8 cellular contexts compared by ENCODE assay signal in genomic region chr17:50213026-50214015, GRCh38. TPM values are rescaled to one million over a fixed set of nuclear protein-coding genes. Genes with fewer than 3 reads are reported as not detected.
A peak's percentile ranks its signal among the peaks of the same experiment; 100 is the strongest.
DNase-seq lines count a peak whose midpoint lies in the region; ATAC-seq, FAIRE-seq and TF ChIP-seq lines count a peak whose summit lies in the region.
"Had no signal": no experiment of that assay in that cellular context is flagged by ENCODE, and none has a peak within 500 bp of the region (broad histone marks: within the 10 kb centered on the region; RNA-seq: fewer than 3 reads in every experiment).

No MANE protein-coding gene starts in this region.

- no peaks in the 10 kb centered on the region for H3K9me3 ChIP-seq in smooth muscle cell (replicated peaks; ENCODE audit: low read depth)

- no peak for TF ChIP-seq CTCF in smooth muscle cell (IDR thresholded peaks at IDR 0.05; ENCODE audit: borderline replicate concordance, insufficient read depth, poor library complexity, severe bottlenecking)

- no peak overlapping the region for H3K4me3 Mint-ChIP-seq in activated naive CD8-positive, alpha-beta T cell treated with anti-CD3 and anti-CD28 coated beads for 36 hours

- FAIRE-seq in GM12892 (lab: Jason Lieb, UNC): peak; percentile 62

- H3K27ac Mint-ChIP-seq in activated naive CD8-positive, alpha-beta T cell treated with anti-CD3 and anti-CD28 coated beads for 36 hours: no peak overlapping the region

- peak overlapping the region; percentile 99 for H3K27ac ChIP-seq in smooth muscle cell (ENCODE audit: low read depth)

- H4K20me1 ChIP-seq in smooth muscle cell (ENCODE audit: low read depth): no peaks in the 10 kb centered on the region

- no peak overlapping the region for H2AFZ ChIP-seq in smooth muscle cell (ENCODE audit: low read depth)

- H3K79me2 ChIP-seq in smooth muscle cell (ENCODE audit: low read depth): no peaks in the 10 kb centered on the region

- no peaks in the 10 kb centered on the region for H3K36me3 Mint-ChIP-seq in activated naive CD8-positive, alpha-beta T cell treated with anti-CD3 and anti-CD28 coated beads for 36 hours

- DNase-seq in GM12892 (ENCODE audit: insufficient read length): no peak
- DNase-seq in KBM-7: peak; percentile 55
- DNase-seq in activated naive CD8-positive, alpha-beta T cell treated with anti-CD3 and anti-CD28 coated beads for 36 hours: peak; percentile 69
- no peak for DNase-seq in smooth muscle cell (lab: John Stamatoyannopoulos, UW; ENCODE audit: unreplicated experiment)
- DNase-seq in NCI-H748 (lab: John Stamatoyannopoulos, UW; ENCODE audit: unreplicated experiment): no peak
- DNase-seq in NCI-H2029 (lab: John Stamatoyannopoulos, UW): no peak

- H3K9ac ChIP-seq in smooth muscle cell (ENCODE audit: low read depth): peak overlapping the region; percentile 80

- peaks cover 37% of the 10 kb centered on the region for H3F3A ChIP-seq in smooth muscle cell (ENCODE audit: low read depth)

- no peaks in the 10 kb centered on the region for H3K36me3 ChIP-seq in smooth muscle cell (ENCODE audit: low read depth)

- peaks cover 17% of the 10 kb centered on the region for H3K27me3 Mint-ChIP-seq in activated naive CD8-positive, alpha-beta T cell treated with anti-CD3 and anti-CD28 coated beads for 36 hours

- H3K9me3 Mint-ChIP-seq in activated naive CD8-positive, alpha-beta T cell treated with anti-CD3 and anti-CD28 coated beads for 36 hours: no peaks in the 10 kb centered on the region

- peaks cover 12% of the 10 kb centered on the region for H3K4me1 Mint-ChIP-seq in activated naive CD8-positive, alpha-beta T cell treated with anti-CD3 and anti-CD28 coated beads for 36 hours

- H3K4me2 ChIP-seq in smooth muscle cell: peak overlapping the region; percentile 63

- H3K4me1 ChIP-seq in smooth muscle cell (ENCODE audit: low read depth): peaks cover 35% of the 10 kb centered on the region

- no peak for TF ChIP-seq POLR2A in GM12892 (IDR thresholded peaks at IDR 0.05; ENCODE audit: low read depth, low read length)

- H3K4me3 ChIP-seq in smooth muscle cell: no peak overlapping the region

- 81% methylated on average over 9 of the region's 9 CpGs for WGBS in smooth muscle cell (ENCODE audit: low lambda C conversion rate)

- peak; percentile 84 for ATAC-seq in GM21381 (IDR thresholded peaks at IDR 0.05; ENCODE audit: unreplicated experiment)

- in situ Hi-C loops in KBM-7 (cut with MboI; ENCODE audit: low pct_unique_long_range_greater_than_20kb, low sequenced_read_pairs): loop anchor here (10.0 kb wide), 1 partner anchor 61 kb away; the partner anchor contains the start of gene TMEM92

- no peaks in the 10 kb centered on the region for H3K27me3 ChIP-seq in smooth muscle cell (ENCODE audit: low read depth)

RNA-seq across cellular contexts. Expression of gene COL1A1, which starts 11.9 kb away (rescaled TPM):
- polyA plus RNA-seq in GM12892 (2012; ENCODE audit: missing spikeins): 4.8 TPM
- total RNA-seq in activated naive CD8-positive, alpha-beta T cell treated with anti-CD3 and anti-CD28 coated beads for 36 hours: under 1 TPM; 0.72 to 0.78 TPM
- 3,848 and 4,141 TPM in 2 replicates for total RNA-seq in smooth muscle cell
- polyA plus RNA-seq in smooth muscle cell: 18,306 and 25,649 TPM in 2 replicates

RNA-seq across cellular contexts. Expression of gene SGCA, which starts 47.5 kb away (rescaled TPM):
- polyA plus RNA-seq in GM12892 (2012; ENCODE audit: missing spikeins): 0.68 TPM
- total RNA-seq in activated naive CD8-positive, alpha-beta T cell treated with anti-CD3 and anti-CD28 coated beads for 36 hours: under 1 TPM in 1 of 2 experiments, not detected in 1; 0.38 TPM
- 0.99 TPM in 1 of 2 replicates, not detected in the other for total RNA-seq in smooth muscle cell
- 1.4 and 2.1 TPM in 2 replicates for polyA plus RNA-seq in smooth muscle cell
- total RNA-seq: SK-MEL-5 had no signal

Comparison
In these comparisons a context has a peak if more than half of its experiments do, and no peak if none do; other contexts are left out.
1. DNase-seq: peak in KBM-7 (single experiment) and activated naive CD8-positive, alpha-beta T cell treated with anti-CD3 and anti-CD28 coated beads for 36 hours (single experiment); none in GM12892 (single experiment), smooth muscle cell (single experiment), NCI-H748 (single experiment) and NCI-H2029 (single experiment).
2. RNA of gene COL1A1, which starts 11.9 kb away (total RNA-seq): 3,848 to 4,141 TPM in smooth muscle cell; 0.72 to 0.78 TPM in activated naive CD8-positive, alpha-beta T cell treated with anti-CD3 and anti-CD28 coated beads for 36 hours; every median in the first group is over 1,000 times any median in the second.